ENCODE assay signal across 23 cellular contexts in genomic region chr18:41457730-41458129, GRCh38.
A peak's percentile ranks its signal among the peaks of the same experiment; 100 is the strongest.
DNase-seq lines count a peak whose midpoint lies in the region; ATAC-seq and TF ChIP-seq lines count a peak whose summit lies in the region.
"Had no signal": no experiment of that assay in that cellular context is flagged by ENCODE, and none has a peak within 500 bp of the region (broad histone marks: within the 10 kb centered on the region; RNA-seq: fewer than 3 reads in every experiment).

No MANE protein-coding gene starts in this region.

- H4K91ac ChIP-seq in trophoblast cell (ENCODE audit: low read depth, low read length), result no peak overlapping the region

- H2AFZ ChIP-seq in trophoblast cell (ENCODE audit: insufficient read depth, low read length, poor library complexity), result no peak overlapping the region

- H3K4me2 ChIP-seq in trophoblast cell (ENCODE audit: low read length), result no peak overlapping the region
- H3K4me2 ChIP-seq: BLaER1 had no signal

- no peak overlapping the region for H2BK120ac ChIP-seq in trophoblast cell (ENCODE audit: insufficient read depth, low read length, poor library complexity)

- no peaks in the 10 kb centered on the region for H3K79me2 ChIP-seq in trophoblast cell (ENCODE audit: control insufficient read depth, insufficient read depth, low read length, poor library complexity)

- H3K4me3 ChIP-seq in trophoblast cell (ENCODE audit: low read depth, low read length) (no peak overlapping the region), mucosa of descending colon (no peak overlapping the region), prostate gland (no peak overlapping the region)
- H3K4me3 ChIP-seq: BLaER1, HAP-1, SJSA1 had no signal

- no peak overlapping the region for H3K14ac ChIP-seq in trophoblast cell (ENCODE audit: low read length)

- intact Hi-C loops in head of caudate nucleus (cut with DNase I) (no loop called here), mucosa of descending colon (cut with DNase I, micrococcal nuclease) (no loop called here), prostate gland (cut with DNase I) (no loop called here)

- ATAC-seq in mucosa of descending colon (no peak), GM21447 (IDR thresholded peaks at IDR 0.05; ENCODE audit: unreplicated experiment) (no peak)
- ATAC-seq: T-cell had no signal

- no peak overlapping the region for H3K18ac ChIP-seq in trophoblast cell (ENCODE audit: low read length)

- H4K12ac ChIP-seq in trophoblast cell (ENCODE audit: low read depth, low read length), result no peak overlapping the region

- H3K27me3 ChIP-seq in trophoblast cell (ENCODE audit: insufficient read depth, low read length) (no peaks in the 10 kb centered on the region), prostate gland (replicated peaks; ENCODE audit: insufficient read depth) (no peaks in the 10 kb centered on the region)
- H3K27me3 ChIP-seq: BLaER1, SJSA1 had no signal

- no peaks in the 10 kb centered on the region for H3K36me3 ChIP-seq in trophoblast cell (ENCODE audit: control insufficient read depth in 1 of 2, insufficient read depth in 2 of 2, low read length in 2 of 2)
- H3K36me3 ChIP-seq in mucosa of descending colon (ENCODE audit: low read depth), result no peaks in the 10 kb centered on the region
- H3K36me3 ChIP-seq in prostate gland, result no peaks in the 10 kb centered on the region
- H3K36me3 ChIP-seq: BLaER1, HAP-1, SJSA1 had no signal

- H2AK5ac ChIP-seq in trophoblast cell (ENCODE audit: low read length), result no peak overlapping the region

- no peak overlapping the region for H2BK12ac ChIP-seq in trophoblast cell (ENCODE audit: low read length)

- peak; percentile 22 for DNase-seq in NCI-H82 (lab: John Stamatoyannopoulos, UW)
- no peak for DNase-seq in NCI-H82 treated with DMSO at 0.1 percent for 48 hours (lab: John Stamatoyannopoulos, UW; ENCODE audit: unreplicated experiment)
- peak; percentile 43 for DNase-seq in NCI-H69 (lab: John Stamatoyannopoulos, UW)
- peak in 41 of 42 donors; percentile 4 to 73 (median 35) for DNase-seq in head of caudate nucleus
- no peak for DNase-seq in trophoblast cell
- DNase-seq in mucosa of descending colon, result no peak
- no peak for DNase-seq in prostate gland (ENCODE audit: low spot score)
- DNase-seq: CD4-positive, CD25-positive, alpha-beta regulatory T cell; DMS153; DND-41; GOT3; HFFc6; KBM-7; MV-4-11; NCI-H1694 treated with DMSO at 0.1 percent for 48 hours; NCI-H2081; NCI-H226; NCI-H510A; T-cell had no signal

- H4K8ac ChIP-seq in trophoblast cell (ENCODE audit: low read depth, low read length), result no peak overlapping the region

- H3K4me1 ChIP-seq in trophoblast cell (ENCODE audit: control insufficient read depth in 1 of 2, insufficient read depth in 2 of 2, low read length in 2 of 2) (no peaks in the 10 kb centered on the region), mucosa of descending colon (ENCODE audit: low read depth) (no peaks in the 10 kb centered on the region), prostate gland (replicated peaks) (no peaks in the 10 kb centered on the region)
- H3K4me1 ChIP-seq: BLaER1, HAP-1, SJSA1 had no signal

- TF ChIP-seq CTCF in mucosa of descending colon (IDR thresholded peaks at IDR 0.05) (no peak), prostate gland (IDR thresholded peaks at IDR 0.05) (no peak)

- H3K79me1 ChIP-seq in trophoblast cell (ENCODE audit: low read length), result no peaks in the 10 kb centered on the region

- no peak overlapping the region for H3K9ac ChIP-seq in trophoblast cell (ENCODE audit: low read length)
- H3K9ac ChIP-seq: BLaER1 had no signal

- no peak overlapping the region for H2BK5ac ChIP-seq in trophoblast cell (ENCODE audit: low read depth, low read length, poor library complexity)

- H3K23ac ChIP-seq in trophoblast cell (ENCODE audit: low read length), result no peak overlapping the region

- no peaks in the 10 kb centered on the region for H3K9me3 ChIP-seq in trophoblast cell (ENCODE audit: insufficient read depth, low read depth, low read length)
- H3K9me3 ChIP-seq in mucosa of descending colon, result no peaks in the 10 kb centered on the region
- no peaks in the 10 kb centered on the region for H3K9me3 ChIP-seq in prostate gland
- H3K9me3 ChIP-seq: BLaER1, HAP-1, SJSA1 had no signal

- no peak for TF ChIP-seq POLR2A in prostate gland (IDR thresholded peaks at IDR 0.05)

- WGBS in trophoblast cell (ENCODE audit: extremely low coverage, insufficient coverage, insufficient read length), result no CpG with 5 or more reads among the region's 11 CpGs
- WGBS in prostate gland, result 74% methylated on average over 11 of the region's 11 CpGs

- no peak overlapping the region for H3K4ac ChIP-seq in trophoblast cell (ENCODE audit: low read depth, low read length)

- H3K27ac ChIP-seq in trophoblast cell (ENCODE audit: low read depth, low read length) (no peak overlapping the region), prostate gland (no peak overlapping the region)
- H3K27ac ChIP-seq: BLaER1, SJSA1 had no signal

Comparison
In these comparisons a context has a peak if more than half of its experiments do, and no peak if none do; other contexts are left out.
1. DNase-seq: peak in NCI-H82 (single experiment), NCI-H69 (single experiment) and head of caudate nucleus (41 of 42); none in NCI-H82 treated with DMSO at 0.1 percent for 48 hours (single experiment), trophoblast cell (0 of 2), mucosa of descending colon (0 of 3) and prostate gland (single experiment).